Comparison of ENCODE assay signal across 22 cellular contexts in the genomic region with DNA sequence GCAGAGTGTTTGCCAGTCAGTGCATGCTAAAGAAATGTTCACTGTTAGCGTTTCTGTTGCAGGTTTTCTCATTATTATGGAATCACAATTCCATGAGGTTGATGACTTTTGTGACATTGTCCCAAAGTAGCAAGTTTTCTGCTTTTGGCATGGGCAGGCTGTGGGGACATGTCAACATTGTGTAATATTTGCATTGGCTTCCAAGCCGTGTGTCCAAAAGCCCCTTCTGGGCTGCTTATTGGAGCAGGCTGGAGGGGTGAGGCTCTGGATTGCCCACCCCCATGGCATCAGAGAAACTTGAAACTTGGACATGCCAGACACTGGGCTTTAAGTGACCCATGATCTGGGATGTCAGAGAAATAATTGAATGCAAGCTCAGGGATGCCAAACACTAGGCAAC.
"Had no signal": no experiment of that assay in that cellular context is flagged by ENCODE, and none has a peak within 500 bp of the region (broad histone marks: within the 10 kb centered on the region; RNA-seq: fewer than 3 reads in every experiment).

No MANE protein-coding gene starts in this region.

- H3K36me3 Mint-ChIP-seq: activated CD4-positive, alpha-beta memory T cell treated with anti-CD3 and anti-CD28 coated beads for 36 hours; activated naive CD4-positive, alpha-beta T cell treated with anti-CD3 and anti-CD28 coated beads, Interleukin-2, amount 10 ng/mL, durations not matched to agents 7 days and 5 days; activated naive CD4-positive, alpha-beta T cell treated with anti-CD3 and anti-CD28 coated beads, Interleukin-2, amount 50 U/mL, for 24 hours; activated naive CD8-positive, alpha-beta T cell; activated naive CD8-positive, alpha-beta T cell treated with anti-CD3 and anti-CD28 coated beads, Interleukin-2, amount 10 ng/mL, durations not matched to agents 7 days and 5 days; T-cell had no signal

- DNase-seq: activated gamma-delta T cell; activated naive CD4-positive, alpha-beta T cell treated with Interleukin-2 at 50 U/mL for 16 hours had no signal

- H3K27me3 Mint-ChIP-seq: activated naive CD8-positive, alpha-beta T cell; activated naive CD8-positive, alpha-beta T cell treated with anti-CD3 and anti-CD28 coated beads, Interleukin-2, amount 50 U/mL, for 24 hours had no signal

- H3K9me3 ChIP-seq: ascending aorta, body of pancreas, breast epithelium had no signal

- H3K27ac ChIP-seq: ascending aorta, body of pancreas, brain microvascular endothelial cell, breast epithelium, VCaP had no signal

- H3K9me3 Mint-ChIP-seq: activated B cell treated with CpG ODN at 0.5 μM for 24 hours; activated CD4-positive, alpha-beta memory T cell treated with anti-CD3 and anti-CD28 coated beads for 36 hours; activated CD4-positive, alpha-beta T cell treated with anti-CD3 and anti-CD28 coated beads, Interleukin-2, amount 10 ng/mL, durations not matched to agents 24 days and 14 days; activated CD8-positive, alpha-beta T cell treated with anti-CD3 and anti-CD28 coated beads for 36 hours; activated naive CD4-positive, alpha-beta T cell treated with anti-CD3 and anti-CD28 coated beads, Interleukin-2, amount 10 ng/mL, durations not matched to agents 7 days and 5 days; activated naive CD4-positive, alpha-beta T cell treated with anti-CD3 and anti-CD28 coated beads, Interleukin-2, amount 50 U/mL, for 24 hours; activated naive CD8-positive, alpha-beta T cell treated with anti-CD3 and anti-CD28 coated beads, Interleukin-2, amount 10 ng/mL, durations not matched to agents 7 days and 5 days; activated naive CD8-positive, alpha-beta T cell treated with anti-CD3 and anti-CD28 coated beads, Interleukin-2, amount 50 U/mL, for 24 hours; activated T-cell treated with anti-CD3 and anti-CD28 coated beads, Interleukin-2, amount 50 U/mL, for 4 hours; activated T-cell treated with anti-CD3 and anti-CD28 coated beads, Interleukin-2, amount 50 U/mL, for 72 hours; activated T-helper 1 cell treated with anti-CD3 and anti-CD28 coated beads, Interleukin-12 subunit alpha, Interleukin-12 subunit beta, Interleukin-2, Interleukin-4 antibody, amounts not matched to agents 30 ng/mL and 10 ng/mL and 1 ng/mL, durations not matched to agents 14 hours and 24 hours and 36 hours; activated T-helper 17 cell treated with anti-CD3 and anti-CD28 coated beads, Interleukin-2, amount 50 U/mL, for 72 hours; T-cell had no signal

- H3K27ac Mint-ChIP-seq: activated B cell treated with CpG ODN at 0.5 μM for 24 hours; activated CD4-positive, alpha-beta memory T cell treated with anti-CD3 and anti-CD28 coated beads for 36 hours; activated CD4-positive, alpha-beta T cell treated with anti-CD3 and anti-CD28 coated beads, Interleukin-2, amount 10 ng/mL, durations not matched to agents 24 days and 14 days; activated CD8-positive, alpha-beta T cell treated with anti-CD3 and anti-CD28 coated beads for 36 hours; activated naive CD4-positive, alpha-beta T cell treated with anti-CD3 and anti-CD28 coated beads, Interleukin-2, amount 10 ng/mL, durations not matched to agents 7 days and 5 days; activated naive CD4-positive, alpha-beta T cell treated with anti-CD3 and anti-CD28 coated beads, Interleukin-2, amount 50 U/mL, for 24 hours; activated naive CD8-positive, alpha-beta T cell; activated naive CD8-positive, alpha-beta T cell treated with anti-CD3 and anti-CD28 coated beads, Interleukin-2, amount 10 ng/mL, durations not matched to agents 7 days and 5 days; activated naive CD8-positive, alpha-beta T cell treated with anti-CD3 and anti-CD28 coated beads, Interleukin-2, amount 50 U/mL, for 24 hours; activated T-cell treated with anti-CD3 and anti-CD28 coated beads, Interleukin-2, amount 50 U/mL, for 72 hours; activated T-helper 1 cell treated with anti-CD3 and anti-CD28 coated beads, Interleukin-12 subunit alpha, Interleukin-12 subunit beta, Interleukin-2, Interleukin-4 antibody, amounts not matched to agents 30 ng/mL and 10 ng/mL and 1 ng/mL, durations not matched to agents 14 hours and 24 hours and 36 hours; activated T-helper 17 cell treated with anti-CD3 and anti-CD28 coated beads, Interleukin-2, amount 50 U/mL, for 72 hours; T-cell; T-helper 17 cell had no signal

- H3K36me3 ChIP-seq: ascending aorta, brain microvascular endothelial cell, breast epithelium had no signal

- H3K4me1 ChIP-seq: ascending aorta, body of pancreas, breast epithelium had no signal

- H3K27me3 ChIP-seq: ascending aorta, body of pancreas had no signal

- H3K4me3 Mint-ChIP-seq: activated B cell treated with CpG ODN at 0.5 μM for 24 hours; activated CD4-positive, alpha-beta memory T cell treated with anti-CD3 and anti-CD28 coated beads for 36 hours; activated CD4-positive, alpha-beta T cell treated with anti-CD3 and anti-CD28 coated beads, Interleukin-2, amount 10 ng/mL, durations not matched to agents 24 days and 14 days; activated CD8-positive, alpha-beta T cell treated with anti-CD3 and anti-CD28 coated beads for 36 hours; activated naive CD4-positive, alpha-beta T cell treated with anti-CD3 and anti-CD28 coated beads, Interleukin-2, amount 10 ng/mL, durations not matched to agents 7 days and 5 days; activated naive CD4-positive, alpha-beta T cell treated with anti-CD3 and anti-CD28 coated beads, Interleukin-2, amount 50 U/mL, for 24 hours; activated naive CD8-positive, alpha-beta T cell; activated naive CD8-positive, alpha-beta T cell treated with anti-CD3 and anti-CD28 coated beads, Interleukin-2, amount 10 ng/mL, durations not matched to agents 7 days and 5 days; activated naive CD8-positive, alpha-beta T cell treated with anti-CD3 and anti-CD28 coated beads, Interleukin-2, amount 50 U/mL, for 24 hours; activated T-cell treated with anti-CD3 and anti-CD28 coated beads, Interleukin-2, amount 50 U/mL, for 4 hours; activated T-cell treated with anti-CD3 and anti-CD28 coated beads, Interleukin-2, amount 50 U/mL, for 72 hours; activated T-helper 1 cell treated with anti-CD3 and anti-CD28 coated beads, Interleukin-12 subunit alpha, Interleukin-12 subunit beta, Interleukin-2, Interleukin-4 antibody, amounts not matched to agents 30 ng/mL and 10 ng/mL and 1 ng/mL, durations not matched to agents 14 hours and 24 hours and 36 hours; activated T-helper 17 cell treated with anti-CD3 and anti-CD28 coated beads, Interleukin-2, amount 50 U/mL, for 72 hours; T-cell; T-helper 17 cell had no signal

- H3K4me3 ChIP-seq: ascending aorta, body of pancreas, breast epithelium had no signal

- H3K4me1 Mint-ChIP-seq: activated B cell treated with CpG ODN at 0.5 μM for 24 hours; activated CD4-positive, alpha-beta T cell treated with anti-CD3 and anti-CD28 coated beads, Interleukin-2, amount 10 ng/mL, durations not matched to agents 24 days and 14 days; activated naive CD4-positive, alpha-beta T cell treated with anti-CD3 and anti-CD28 coated beads, Interleukin-2, amount 10 ng/mL, durations not matched to agents 7 days and 5 days; activated naive CD4-positive, alpha-beta T cell treated with anti-CD3 and anti-CD28 coated beads, Interleukin-2, amount 50 U/mL, for 24 hours; activated naive CD8-positive, alpha-beta T cell treated with anti-CD3 and anti-CD28 coated beads, Interleukin-2, amount 10 ng/mL, durations not matched to agents 7 days and 5 days; activated naive CD8-positive, alpha-beta T cell treated with anti-CD3 and anti-CD28 coated beads, Interleukin-2, amount 50 U/mL, for 24 hours; activated T-helper 17 cell treated with anti-CD3 and anti-CD28 coated beads, Interleukin-2, amount 50 U/mL, for 72 hours; T-cell; T-helper 17 cell had no signal
